Comparison of ENCODE assay signal across 23 cellular contexts in genomic region chr15:65929573-65929972, GRCh38.
"Had no signal": no experiment of that assay in that cellular context is flagged by ENCODE, and none has a peak within 500 bp of the region (broad histone marks: within the 10 kb centered on the region; RNA-seq: fewer than 3 reads in every experiment).

No MANE protein-coding gene starts in this region.

- H3K9me3 ChIP-seq: colonic mucosa, esophagus squamous epithelium, gastroesophageal sphincter, heart left ventricle, left lung, lower lobe of right lung, mucosa of descending colon had no signal

- H3K27me3 ChIP-seq: colonic mucosa, esophagus squamous epithelium, gastroesophageal sphincter, heart left ventricle, left lung had no signal

- H3K4me3 Mint-ChIP-seq: dendritic cell treated with granulocyte-macrophage colony-stimulating factor and Interleukin-4, amounts not matched to agents 40 ng/mL and 50 ng/mL, for 4 days; effector memory CD8-positive, alpha-beta T cell; endodermal cell; mesothelial cell of epicardium; naive B cell had no signal

- ATAC-seq: effector memory CD8-positive, alpha-beta T cell; esophagus mucosa; gastroesophageal sphincter; heart left ventricle; left cardiac atrium; left lung; left ventricle myocardium superior; lower lobe of right lung; mucosa of descending colon had no signal

- H3K4me1 Mint-ChIP-seq: endodermal cell had no signal

- H3K4me3 ChIP-seq: colonic mucosa, esophagus squamous epithelium, gastroesophageal sphincter, heart left ventricle, left lung, lower lobe of right lung, mucosa of descending colon had no signal

- H3K27me3 Mint-ChIP-seq: dendritic cell treated with granulocyte-macrophage colony-stimulating factor and Interleukin-4, amounts not matched to agents 40 ng/mL and 50 ng/mL, for 4 days; naive B cell had no signal

- H3K4me1 ChIP-seq: colonic mucosa, esophagus squamous epithelium, gastroesophageal sphincter, heart left ventricle, left lung, lower lobe of right lung had no signal

- DNase-seq: colonic mucosa; cortex of kidney; effector CD8-positive, alpha-beta T cell; effector memory CD8-positive, alpha-beta T cell; endodermal cell; erythroblast; esophagus squamous epithelium; foreskin fibroblast; foreskin melanocyte; heart left ventricle; hippocampal formation; left cardiac atrium; left ventricle myocardium superior; lower lobe of right lung; mesenchymal stem cell; mucosa of descending colon; naive B cell had no signal

- H3K36me3 Mint-ChIP-seq: mesothelial cell of epicardium, naive B cell had no signal

- H3K27ac ChIP-seq: colonic mucosa, epithelial cell of prostate, esophagus squamous epithelium, gastroesophageal sphincter, heart left ventricle, left lung, lower lobe of right lung had no signal

- H3K36me3 ChIP-seq: colonic mucosa, esophagus squamous epithelium, gastroesophageal sphincter, heart left ventricle, left lung, lower lobe of right lung had no signal

- H3K9me3 Mint-ChIP-seq: dendritic cell treated with granulocyte-macrophage colony-stimulating factor and Interleukin-4, amounts not matched to agents 40 ng/mL and 50 ng/mL, for 4 days; effector memory CD8-positive, alpha-beta T cell; endodermal cell; mesothelial cell of epicardium; naive B cell had no signal

- H3K27ac Mint-ChIP-seq: dendritic cell treated with granulocyte-macrophage colony-stimulating factor and Interleukin-4, amounts not matched to agents 40 ng/mL and 50 ng/mL, for 4 days; effector memory CD8-positive, alpha-beta T cell; endodermal cell; naive B cell had no signal
